Comparison of ENCODE assay signal across 8 cellular contexts in genomic region chr2:240579771-240580614, GRCh38. TPM values are rescaled to one million over a fixed set of nuclear protein-coding genes. Genes with fewer than 3 reads are reported as not detected.
DNase-seq lines count a peak whose midpoint lies in the region; ATAC-seq, FAIRE-seq and TF ChIP-seq lines count a peak whose summit lies in the region.

No MANE protein-coding gene starts in this region.

- peak overlapping the region; percentile 84 for H3K27ac Mint-ChIP-seq in nephron progenitor cell

- H3K9me3 ChIP-seq in MG63, result no peaks in the 10 kb centered on the region
- H3K9me3 ChIP-seq in duodenal mucosa (ENCODE audit: control insufficient read depth in 1 of 2, low read length in 2 of 2), result no peaks in the 10 kb centered on the region
- H3K9me3 ChIP-seq in vagina, result no peaks in the 10 kb centered on the region

- intact Hi-C loops in vagina (cut with DNase I), result no loop called here

- TF ChIP-seq CTCF in GM12872 (IDR thresholded peaks at IDR 0.05; ENCODE audit: insufficient read depth, low read depth, low read length) (peak; percentile 80), nephron progenitor cell (IDR thresholded peaks at IDR 0.05) (no peak), vagina (IDR thresholded peaks at IDR 0.05) (peak in 2 of 3 experiments; percentile 8 to 22)

- ATAC-seq in HG03571 (IDR thresholded peaks at IDR 0.05; ENCODE audit: unreplicated experiment), result no peak

- H3K9me3 Mint-ChIP-seq in nephron progenitor cell, result peaks cover 15% of the 10 kb centered on the region

- H3K4me1 Mint-ChIP-seq in nephron progenitor cell, result peaks cover 16% of the 10 kb centered on the region

- H3K36me3 ChIP-seq in MG63 (peaks cover 10% of the 10 kb centered on the region), duodenal mucosa (ENCODE audit: control insufficient read depth in 1 of 2, insufficient read depth in 2 of 2, low read length in 2 of 2) (peaks cover 16 to 45% of the 10 kb centered on the region in 2 donors), vagina (peaks cover 0 to 35% of the 10 kb centered on the region in 2 donors)

- DNase-seq in MG63 (peak; percentile 92), nephron progenitor cell (no peak), vagina (ENCODE audit: extremely low spot score in 2 of 2) (peak in 1 of 2 donors; percentile 95), frontal cortex (ENCODE audit: low spot score in 2 of 2) (no peak)
- peak; percentile 86 for DNase-seq in activated CD4-positive, alpha-beta T cell treated with anti-CD3 and anti-CD28 coated beads for 48 hours

- TF ChIP-seq POLR2A in vagina (IDR thresholded peaks at IDR 0.05), result no peak

- H3K4me3 ChIP-seq in MG63 (no peak overlapping the region), duodenal mucosa (ENCODE audit: low read depth in 1 of 2, low read length in 2 of 2) (peak overlapping the region; percentile 20 to 43), vagina (no peak overlapping the region)

- no peaks in the 10 kb centered on the region for H3K27me3 Mint-ChIP-seq in nephron progenitor cell (ENCODE audit: low read depth, poor library complexity)

- H3K36me3 Mint-ChIP-seq in nephron progenitor cell (ENCODE audit: low read depth), result peaks cover 35% of the 10 kb centered on the region

- FAIRE-seq in frontal cortex (lab: Jason Lieb, UNC), result no peak

- no peak overlapping the region for H3K4me3 Mint-ChIP-seq in nephron progenitor cell

- H3K27me3 ChIP-seq in MG63 (no peaks in the 10 kb centered on the region), duodenal mucosa (ENCODE audit: control insufficient read depth in 1 of 2, insufficient read depth in 2 of 2, low read length in 2 of 2) (no peaks in the 10 kb centered on the region), vagina (no peaks in the 10 kb centered on the region)

- H3K4me1 ChIP-seq in duodenal mucosa (ENCODE audit: control insufficient read depth in 1 of 2, insufficient read depth in 2 of 2, low read length in 2 of 2), result peaks cover 26 to 27% of the 10 kb centered on the region in 2 donors
- peaks cover 53% of the 10 kb centered on the region for H3K4me1 ChIP-seq in vagina

- H3K27ac ChIP-seq in duodenal mucosa (ENCODE audit: low read depth, low read length), result no peak overlapping the region
- H3K27ac ChIP-seq in vagina, result peak overlapping the region; percentile 70

- H3K9ac ChIP-seq in duodenal mucosa (ENCODE audit: low read depth in 1 of 2, low read length in 2 of 2), result peak overlapping the region in 1 of 2 donors; percentile 0

RNA-seq across cellular contexts. Expression of gene CAPN10, which starts 6.5 kb away (rescaled TPM):
- 12.5 and 18.4 TPM in 2 replicates for total RNA-seq in MG63 (2014; rRNA removed; shearing (Covaris generic); ENCODE audit: low replicate concordance)
- total RNA-seq in vagina (14.2 TPM), frontal cortex (30.6 TPM)

RNA-seq across cellular contexts. Expression of gene RNPEPL1, which starts 11.7 kb away (rescaled TPM):
- 13.6 and 13.9 TPM in 2 replicates for total RNA-seq in MG63 (2014; rRNA removed; shearing (Covaris generic); ENCODE audit: low replicate concordance)
- total RNA-seq in vagina (65.1 TPM), frontal cortex (4.5 TPM)

RNA-seq across cellular contexts. Expression of gene DUSP28, which starts 19.8 kb away (rescaled TPM):
- 6.3 and 7.3 TPM in 2 replicates for total RNA-seq in MG63 (2014; rRNA removed; shearing (Covaris generic); ENCODE audit: low replicate concordance)
- total RNA-seq in vagina (5.9 TPM), frontal cortex (9.8 TPM)

RNA-seq across cellular contexts. Expression of gene ANKMY1, which starts 22.2 kb away (rescaled TPM):
- 10.2 and 23.8 TPM in 2 replicates for total RNA-seq in MG63 (2014; rRNA removed; shearing (Covaris generic); ENCODE audit: low replicate concordance)
- total RNA-seq in vagina (20.6 TPM), frontal cortex (4.9 TPM)

RNA-seq across cellular contexts. Expression of gene GPR35, which starts 45.3 kb away (rescaled TPM):
- total RNA-seq in MG63 (2014; rRNA removed; shearing (Covaris generic); ENCODE audit: low replicate concordance), result 0.35 and 2.2 TPM in 2 replicates
- 3.9 TPM for total RNA-seq in vagina
- total RNA-seq in frontal cortex, result 0.41 TPM

Comparison
In these comparisons a context has a peak if more than half of its experiments do, and no peak if none do; other contexts are left out.
1. DNase-seq: peak in MG63 (single experiment) and activated CD4-positive, alpha-beta T cell treated with anti-CD3 and anti-CD28 coated beads for 48 hours (single experiment); none in nephron progenitor cell (single experiment) and frontal cortex (0 of 2).
2. H3K4me3 ChIP-seq: peak in duodenal mucosa (2 of 2); none in MG63 (single experiment) and vagina (0 of 2).